In the genomic region with DNA sequence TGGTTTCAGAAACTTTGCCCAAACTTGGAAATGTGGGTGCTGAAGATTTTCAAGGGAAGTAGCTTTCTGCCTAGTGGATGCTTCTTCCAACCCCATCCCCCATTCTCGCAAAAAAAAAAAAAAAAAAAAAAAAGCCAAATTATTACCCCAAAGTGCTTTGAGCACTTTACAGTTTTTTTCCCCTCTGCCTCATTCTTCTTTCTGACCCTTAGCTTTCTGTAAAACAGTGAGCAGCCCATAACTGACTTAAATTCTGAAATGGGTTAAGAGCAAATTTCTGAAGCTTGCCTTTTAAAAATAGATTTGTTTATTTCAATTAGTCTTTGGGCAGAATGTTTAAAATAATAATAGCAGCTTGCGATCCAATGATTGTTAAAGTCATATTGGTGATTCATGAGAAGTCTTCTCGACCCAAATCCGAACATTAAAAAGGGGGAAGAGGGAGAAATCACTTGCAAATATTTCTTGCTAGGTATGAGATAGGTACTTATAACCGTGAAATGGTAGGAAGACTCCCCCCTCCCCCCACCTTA, we compare ENCODE assay signal across 8 cellular contexts. TPM values are rescaled to one million over a fixed set of nuclear protein-coding genes. Genes with fewer than 3 reads are reported as not detected.
DNase-seq lines count a peak whose midpoint lies in the region; ATAC-seq and TF ChIP-seq lines count a peak whose summit lies in the region.

No MANE protein-coding gene starts in this region.

- CTCF ChIA-PET in activated CD4-positive, alpha-beta T cell treated with anti-CD3 and anti-CD28 coated beads, Interleukin-2, amount 10 ng/mL, durations not matched to agents 7 days and 5 days (lab: Charles Lee), result interaction anchor here (0.6 kb wide), 1 partner anchor 408 kb away, joined by 3 read pairs; no protein-coding TSS in a partner anchor

- H3K9me3 ChIP-seq in adipocyte (ENCODE audit: control insufficient read depth, low read length) (no peaks in the 10 kb centered on the region), left lung (no peaks in the 10 kb centered on the region), thymus (ENCODE audit: control insufficient read depth) (no peaks in the 10 kb centered on the region)

- peaks cover 28% of the 10 kb centered on the region for H3K4me1 ChIP-seq in adipocyte (ENCODE audit: control insufficient read depth, insufficient read depth, low read length)
- H3K4me1 ChIP-seq in left lung, result peaks cover 3 to 44% of the 10 kb centered on the region in 2 donors
- peaks cover 3% of the 10 kb centered on the region for H3K4me1 ChIP-seq in thymus (ENCODE audit: control insufficient read depth, insufficient read depth, low read length)

- intact Hi-C loops in left lung (cut with DNase I), result no loop called here

- WGBS in thymus, result 5% methylated on average over 5 of the region's 5 CpGs

- no peak for DNase-seq in activated CD4-positive, alpha-beta T cell treated with anti-CD3 and anti-CD28 coated beads, Interleukin-2, amount 10 ng/mL, durations not matched to agents 7 days and 5 days
- no peak for DNase-seq in activated CD4-positive, alpha-beta T cell treated with anti-CD3 and anti-CD28 coated beads, Interleukin-2, amount 50 U/mL, for 1 hour
- peak; percentile 65 for DNase-seq in adipocyte (ENCODE audit: low read depth)
- DNase-seq in left lung, result no peak

- peaks cover 6% of the 10 kb centered on the region for H3K36me3 Mint-ChIP-seq in activated CD4-positive, alpha-beta T cell treated with anti-CD3 and anti-CD28 coated beads, Interleukin-2, amount 10 ng/mL, durations not matched to agents 7 days and 5 days (ENCODE audit: low read depth)

- peaks cover 37% of the 10 kb centered on the region for H3K4me1 Mint-ChIP-seq in activated CD4-positive, alpha-beta T cell treated with anti-CD3 and anti-CD28 coated beads, Interleukin-2, amount 10 ng/mL, durations not matched to agents 7 days and 5 days

- no peak for ATAC-seq in left lung
- no peak for ATAC-seq in HG02981 (IDR thresholded peaks at IDR 0.05; ENCODE audit: unreplicated experiment)
- ATAC-seq in GM21786 (IDR thresholded peaks at IDR 0.05; ENCODE audit: unreplicated experiment), result no peak
- ATAC-seq in HG03439 (IDR thresholded peaks at IDR 0.05; ENCODE audit: unreplicated experiment), result no peak

- TF ChIP-seq CTCF in left lung (IDR thresholded peaks at IDR 0.05), result no peak

- H3K9me3 Mint-ChIP-seq in activated CD4-positive, alpha-beta T cell treated with anti-CD3 and anti-CD28 coated beads, Interleukin-2, amount 10 ng/mL, durations not matched to agents 7 days and 5 days, result no peaks in the 10 kb centered on the region

- H3K27me3 ChIP-seq in adipocyte (replicated peaks; ENCODE audit: control insufficient read depth, insufficient read depth, low read length), result no peaks in the 10 kb centered on the region
- H3K27me3 ChIP-seq in left lung, result peaks cover 0 to 68% of the 10 kb centered on the region in 2 donors
- H3K27me3 ChIP-seq in thymus (ENCODE audit: control insufficient read depth, insufficient read depth), result peaks cover 39% of the 10 kb centered on the region

- peak overlapping the region in 1 of 2 donors; percentile 18 for H3K27ac ChIP-seq in left lung
- no peak overlapping the region for H3K27ac ChIP-seq in thymus (ENCODE audit: low read depth)

- H3K4me3 ChIP-seq in adipocyte (ENCODE audit: low read length) (peak overlapping the region; percentile 93), left lung (peak overlapping the region; percentile 57 to 65), thymus (ENCODE audit: low read length) (peak overlapping the region; percentile 51)

- H3K27me3 Mint-ChIP-seq in activated CD4-positive, alpha-beta T cell treated with anti-CD3 and anti-CD28 coated beads, Interleukin-2, amount 10 ng/mL, durations not matched to agents 7 days and 5 days, result peaks cover 74% of the 10 kb centered on the region

- H3K4me3 Mint-ChIP-seq in activated CD4-positive, alpha-beta T cell treated with anti-CD3 and anti-CD28 coated beads, Interleukin-2, amount 10 ng/mL, durations not matched to agents 7 days and 5 days, result peak overlapping the region; percentile 74

- H3K27ac Mint-ChIP-seq in activated CD4-positive, alpha-beta T cell treated with anti-CD3 and anti-CD28 coated beads, Interleukin-2, amount 10 ng/mL, durations not matched to agents 7 days and 5 days, result no peak overlapping the region

- H3K36me3 ChIP-seq in adipocyte (ENCODE audit: control insufficient read depth, insufficient read depth, low read length, severe bottlenecking) (peaks cover 27% of the 10 kb centered on the region), left lung (no peaks in the 10 kb centered on the region), thymus (ENCODE audit: control insufficient read depth, insufficient read depth) (no peaks in the 10 kb centered on the region)

- POLR2A ChIA-PET in activated CD4-positive, alpha-beta T cell treated with anti-CD3 and anti-CD28 coated beads, Interleukin-2, amount 10 ng/mL, durations not matched to agents 7 days and 5 days (lab: Charles Lee), result interaction anchor here (0.5 to 0.7 kb wide), 2 partner anchors 287 to 1191 kb away, joined by 3 to 8 read pairs; no protein-coding TSS in a partner anchor

- peak overlapping the region; percentile 96 for H3K9ac ChIP-seq in adipocyte (ENCODE audit: low read length)

RNA-seq across cellular contexts. Expression of a gene that starts 1.0 kb away (rescaled TPM):
- not detected for total RNA-seq in activated CD4-positive, alpha-beta T cell treated with anti-CD3 and anti-CD28 coated beads, Interleukin-2, amount 10 ng/mL, durations not matched to agents 7 days and 5 days
- total RNA-seq in left lung, result 1 to 10 TPM; 2.1 to 3.7 TPM
- 7.2 TPM for polyA plus RNA-seq in thymus
